ENCODE assay signal across 13 cellular contexts in genomic region chr13:101970339-101970738, GRCh38.
DNase-seq lines count a peak whose midpoint lies in the region; ATAC-seq and TF ChIP-seq lines count a peak whose summit lies in the region.
"Had no signal": no experiment of that assay in that cellular context is flagged by ENCODE, and none has a peak within 500 bp of the region (broad histone marks: within the 10 kb centered on the region; RNA-seq: fewer than 3 reads in every experiment).

No MANE protein-coding gene starts in this region.

- H3K27me3 Mint-ChIP-seq in WTC11 (ENCODE audit: low read depth): no peaks in the 10 kb centered on the region

- H3K4me1 Mint-ChIP-seq in WTC11: peaks cover 28% of the 10 kb centered on the region

- H3K4me1 ChIP-seq in HUES48 (ENCODE audit: control insufficient read depth, insufficient read depth, low read length): peaks cover 11% of the 10 kb centered on the region
- H3K4me1 ChIP-seq in iPS-20b (ENCODE audit: insufficient read depth, low read length): peaks cover 12% of the 10 kb centered on the region; the same call in 1 of the 2 replicates
- H3K4me1 ChIP-seq in HAP-1: no peaks in the 10 kb centered on the region
- H3K4me1 ChIP-seq: A549, BE2C had no signal

- H3K36me3 ChIP-seq in HUES48 (ENCODE audit: control insufficient read depth, insufficient read depth, low read length): no peaks in the 10 kb centered on the region
- no peaks in the 10 kb centered on the region for H3K36me3 ChIP-seq in iPS-20b (ENCODE audit: insufficient read depth, low read depth, low read length)
- H3K36me3 ChIP-seq in HAP-1 (replicated peaks): no peaks in the 10 kb centered on the region
- H3K36me3 ChIP-seq: BE2C had no signal

- H3K9me3 ChIP-seq in HUES48 (ENCODE audit: control insufficient read depth, insufficient read depth, low read length): no peaks in the 10 kb centered on the region
- no peaks in the 10 kb centered on the region for H3K9me3 ChIP-seq in iPS-20b (ENCODE audit: insufficient read depth, low read depth, low read length)
- no peaks in the 10 kb centered on the region for H3K9me3 ChIP-seq in HAP-1
- H3K9me3 ChIP-seq: A549, BE2C had no signal

- no peaks in the 10 kb centered on the region for H3K27me3 ChIP-seq in HUES48 (ENCODE audit: control insufficient read depth, insufficient read depth, low read length)
- H3K27me3 ChIP-seq in iPS-20b (ENCODE audit: insufficient read depth, low read length): no peaks in the 10 kb centered on the region
- no peaks in the 10 kb centered on the region for H3K27me3 ChIP-seq in HAP-1 (ENCODE audit: low read depth)
- H3K27me3 ChIP-seq: BE2C had no signal

- H3K4me3 ChIP-seq in HUES48 (ENCODE audit: low read depth, low read length) (no peak overlapping the region), iPS-20b (ENCODE audit: low read length) (peak overlapping the region; percentile 27; the same call in 1 of the 2 replicates), HAP-1 (no peak overlapping the region)
- H3K4me3 ChIP-seq: A549 had no signal

- CTCF ChIA-PET in WTC11 (lab: Charles Lee): no interaction called here

- POLR2A ChIA-PET in WTC11 (lab: Charles Lee): no interaction called here

- in situ Hi-C loops in HAP-1 (cut with MboI; ENCODE audit: low sequenced_read_pairs): no loop called here

- H3K27ac ChIP-seq in HUES48 (ENCODE audit: low read depth, low read length) (peak overlapping the region; percentile 56), iPS-20b (ENCODE audit: low read length) (peak overlapping the region; percentile 59)
- H3K27ac ChIP-seq: A549, C4-2B had no signal

- H3K9me3 Mint-ChIP-seq in WTC11: 0 out of 2 replicates have a peak, but pooled peaks cover 3% of the 10 kb centered on the region
- H3K9me3 Mint-ChIP-seq: CD8-positive, alpha-beta T cell had no signal

- H3K9ac ChIP-seq in HUES48 (ENCODE audit: low read depth, low read length) (no peak overlapping the region), iPS-20b (ENCODE audit: low read depth, low read length) (no peak overlapping the region)

- no peak for DNase-seq in WTC11 (ENCODE audit: low spot score)
- no peak for DNase-seq in activated CD8-positive, alpha-beta memory T cell treated with anti-CD3 and anti-CD28 coated beads for 24 hours
- no peak for DNase-seq in HAP-1 (ENCODE audit: low spot score in 2 of 2)
- DNase-seq: BE2C; CD8-positive, alpha-beta T cell; COR-L47; DND-41; GDM1 had no signal

- ATAC-seq in WTC11 (peak; percentile 87), HG03097 (IDR thresholded peaks at IDR 0.05; ENCODE audit: low FRiP score, unreplicated experiment) (no peak)
- ATAC-seq: A549; CD8-positive, alpha-beta T cell had no signal

- no peaks in the 10 kb centered on the region for H3K36me3 Mint-ChIP-seq in WTC11
- H3K36me3 Mint-ChIP-seq: CD8-positive, alpha-beta T cell had no signal

- H3K27ac Mint-ChIP-seq in WTC11: peak overlapping the region; percentile 90
- H3K27ac Mint-ChIP-seq: CD8-positive, alpha-beta T cell had no signal

- H3K4me3 Mint-ChIP-seq in WTC11: no peak overlapping the region
- H3K4me3 Mint-ChIP-seq: CD8-positive, alpha-beta T cell had no signal

- no peak for TF ChIP-seq CTCF in WTC11 (IDR thresholded peaks at IDR 0.05)

TF ChIP-seq in WTC11, 78 proteins besides CTCF, POLR2A, EP300 and RAD21:
- no peak for TF ChIP-seq EMX1 (CRISPR knock-in tag; IDR thresholded peaks at IDR 0.05)
- TF ChIP-seq TEAD1 (CRISPR knock-in tag; IDR thresholded peaks at IDR 0.05): no peak
- TF ChIP-seq GTF2I (CRISPR knock-in tag; conservative IDR thresholded peaks at IDR 0.05): no peak
- TF ChIP-seq, protein P1, sequence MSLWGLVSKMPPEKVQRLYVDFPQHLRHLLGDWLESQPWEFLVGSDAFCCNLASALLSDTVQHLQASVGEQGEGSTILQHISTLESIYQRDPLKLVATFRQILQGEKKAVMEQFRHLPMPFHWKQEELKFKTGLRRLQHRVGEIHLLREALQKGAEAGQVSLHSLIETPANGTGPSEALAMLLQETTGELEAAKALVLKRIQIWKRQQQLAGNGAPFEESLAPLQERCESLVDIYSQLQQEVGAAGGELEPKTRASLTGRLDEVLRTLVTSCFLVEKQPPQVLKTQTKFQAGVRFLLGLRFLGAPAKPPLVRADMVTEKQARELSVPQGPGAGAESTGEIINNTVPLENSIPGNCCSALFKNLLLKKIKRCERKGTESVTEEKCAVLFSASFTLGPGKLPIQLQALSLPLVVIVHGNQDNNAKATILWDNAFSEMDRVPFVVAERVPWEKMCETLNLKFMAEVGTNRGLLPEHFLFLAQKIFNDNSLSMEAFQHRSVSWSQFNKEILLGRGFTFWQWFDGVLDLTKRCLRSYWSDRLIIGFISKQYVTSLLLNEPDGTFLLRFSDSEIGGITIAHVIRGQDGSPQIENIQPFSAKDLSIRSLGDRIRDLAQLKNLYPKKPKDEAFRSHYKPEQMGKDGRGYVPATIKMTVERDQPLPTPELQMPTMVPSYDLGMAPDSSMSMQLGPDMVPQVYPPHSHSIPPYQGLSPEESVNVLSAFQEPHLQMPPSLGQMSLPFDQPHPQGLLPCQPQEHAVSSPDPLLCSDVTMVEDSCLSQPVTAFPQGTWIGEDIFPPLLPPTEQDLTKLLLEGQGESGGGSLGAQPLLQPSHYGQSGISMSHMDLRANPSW (CRISPR knock-in tag; conservative IDR thresholded peaks at IDR 0.05; ENCODE audit: low read depth): no peak
- TF ChIP-seq ZNF423 (CRISPR knock-in tag; IDR thresholded peaks at IDR 0.05): no peak
- no peak for TF ChIP-seq GRHL2 (CRISPR knock-in tag; IDR thresholded peaks at IDR 0.05; ENCODE audit: insufficient replicate concordance, severe bottlenecking)
- no peak for TF ChIP-seq ARID4B (CRISPR knock-in tag; IDR thresholded peaks at IDR 0.05; ENCODE audit: borderline replicate concordance)
- TF ChIP-seq USF2 (CRISPR knock-in tag; IDR thresholded peaks at IDR 0.05): no peak
- TF ChIP-seq, protein P2, sequence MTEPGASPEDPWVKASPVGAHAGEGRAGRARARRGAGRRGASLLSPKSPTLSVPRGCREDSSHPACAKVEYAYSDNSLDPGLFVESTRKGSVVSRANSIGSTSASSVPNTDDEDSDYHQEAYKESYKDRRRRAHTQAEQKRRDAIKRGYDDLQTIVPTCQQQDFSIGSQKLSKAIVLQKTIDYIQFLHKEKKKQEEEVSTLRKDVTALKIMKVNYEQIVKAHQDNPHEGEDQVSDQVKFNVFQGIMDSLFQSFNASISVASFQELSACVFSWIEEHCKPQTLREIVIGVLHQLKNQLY (CRISPR knock-in tag; IDR thresholded peaks at IDR 0.05): no peak
- TF ChIP-seq NR2C2 (CRISPR knock-in tag; IDR thresholded peaks at IDR 0.05): no peak
- TF ChIP-seq NR3C1 (CRISPR knock-in tag; conservative IDR thresholded peaks at IDR 0.05; ENCODE audit: low read depth): no peak
- no peak for TF ChIP-seq JAZF1 (CRISPR knock-in tag; IDR thresholded peaks at IDR 0.05)
- TF ChIP-seq SP1 (CRISPR knock-in tag; conservative IDR thresholded peaks at IDR 0.05): no peak
TF ChIP-seq in WTC11: peak in this region for 0.
